Comparison of ENCODE assay signal across 8 cellular contexts in genomic region chr14:93116676-93117200, GRCh38. TPM values are rescaled to one million over a fixed set of nuclear protein-coding genes. Genes with fewer than 3 reads are reported as not detected.
DNase-seq lines count a peak whose midpoint lies in the region; TF ChIP-seq lines count a peak whose summit lies in the region.

No MANE protein-coding gene starts in this region.

- H3K4me3 ChIP-seq in BJ (ENCODE audit: low read depth, low read length) (peak overlapping the region; percentile 63), MM.1S (ENCODE audit: low read length) (peak overlapping the region; percentile 63), dorsolateral prefrontal cortex (peak overlapping the region in 58 of 59 donors; percentile 52 to 97 (median 85))

- H3K9ac ChIP-seq in MM.1S (ENCODE audit: low read length), result peak overlapping the region; percentile 68; the same call in 1 of the 2 replicates

- H3K36me3 ChIP-seq in BJ (ENCODE audit: control insufficient read depth, insufficient read depth, low read length) (no peaks in the 10 kb centered on the region), MM.1S (replicated peaks; ENCODE audit: insufficient read depth, low read length) (no peaks in the 10 kb centered on the region)

- no peaks in the 10 kb centered on the region for H3K9me2 ChIP-seq in MM.1S (replicated peaks; ENCODE audit: insufficient read depth, low read length)

- peaks cover 27% of the 10 kb centered on the region for H3K4me1 Mint-ChIP-seq in neural crest cell

- H3K27ac ChIP-seq in MM.1S (ENCODE audit: low read length), result no peak overlapping the region
- peak overlapping the region in 57 of 59 donors; percentile 84 to 99 (median 96) for H3K27ac ChIP-seq in dorsolateral prefrontal cortex

- no peaks in the 10 kb centered on the region for H3K9me3 Mint-ChIP-seq in neural crest cell

- peak overlapping the region; percentile 85 for H2AFZ ChIP-seq in MM.1S (ENCODE audit: low read length)

- POLR2A ChIA-PET in BJ (lab: Charles Lee), result no interaction called here

- H3K4me1 ChIP-seq in MM.1S (ENCODE audit: low read length), result 0 out of 2 replicates have a peak, but pooled peaks cover 4% of the 10 kb centered on the region

- no peak overlapping the region for H3K27ac Mint-ChIP-seq in neural crest cell (ENCODE audit: unreplicated experiment)

- peak overlapping the region; percentile 87 for H3K4me2 ChIP-seq in MM.1S (ENCODE audit: low read depth, low read length)

- intact Hi-C loops in dorsolateral prefrontal cortex (cut with DNase I), result loop anchor here (2.0 to 5.0 kb wide), 3 partner anchors 16 to 144 kb away; partner anchors contain the start of gene MOAP1 (in 1 of the 2)

- H3K27me3 ChIP-seq in BJ (ENCODE audit: control insufficient read depth, insufficient read depth, low read length), result no peaks in the 10 kb centered on the region
- no peaks in the 10 kb centered on the region for H3K27me3 ChIP-seq in MM.1S (replicated peaks; ENCODE audit: insufficient read depth, low read length)
- H3K27me3 ChIP-seq in dorsolateral prefrontal cortex, result no peaks in the 10 kb centered on the region

- DNase-seq in BJ (ENCODE audit: low read depth), result no peak
- no peak for DNase-seq in MM.1S
- no peak for DNase-seq in dorsolateral prefrontal cortex
- no peak for DNase-seq in neural crest cell (ENCODE audit: low read depth, low spot score)
- no peak for DNase-seq in NOMO-1 treated with DMSO at 0.1 percent for 48 hours (lab: John Stamatoyannopoulos, UW; ENCODE audit: unreplicated experiment)
- no peak for DNase-seq in cortex of kidney (lab: John Stamatoyannopoulos, UW)
- DNase-seq in NCI-H2107 (lab: John Stamatoyannopoulos, UW), result no peak
- no peak for DNase-seq in HCEC 1CT

- CTCF ChIA-PET in BJ (lab: Yijun Ruan, JAX), result interaction anchor here (0.6 to 2.4 kb wide), 11 partner anchors 10 to 469 kb away, joined by 3 to 20 read pairs (median 4); no protein-coding TSS in a partner anchor

- no peaks in the 10 kb centered on the region for H3K36me3 Mint-ChIP-seq in neural crest cell (ENCODE audit: low read depth)

- TF ChIP-seq CTCF in BJ (IDR thresholded peaks at IDR 0.05; ENCODE audit: insufficient read depth, low read depth, low read length) (no peak), MM.1S (IDR thresholded peaks at IDR 0.05; ENCODE audit: low read length) (no peak), dorsolateral prefrontal cortex (IDR thresholded peaks at IDR 0.05 in 54 of 56, conservative IDR thresholded peaks at IDR 0.05 in 2 of 56; ENCODE audit: low read depth in 1 of 56, partially characterized antibody in 56 of 56) (no peak), neural crest cell (conservative IDR thresholded peaks at IDR 0.05) (no peak)

- no peaks in the 10 kb centered on the region for H4K20me1 ChIP-seq in MM.1S (ENCODE audit: insufficient read depth, low read length)

- H3K9me3 ChIP-seq in MM.1S (replicated peaks; ENCODE audit: insufficient read depth, low read length), result no peaks in the 10 kb centered on the region

- H3K27me3 Mint-ChIP-seq in neural crest cell (ENCODE audit: low read depth), result peaks cover 10% of the 10 kb centered on the region

- peaks cover 9% of the 10 kb centered on the region for H3K79me2 ChIP-seq in MM.1S (ENCODE audit: low read length)

- peak overlapping the region; percentile 85 for H3K4me3 Mint-ChIP-seq in neural crest cell

- no peaks in the 10 kb centered on the region for H3F3A ChIP-seq in MM.1S (ENCODE audit: insufficient read depth, low read length)

RNA-seq across cellular contexts. Expression of gene ITPK1, which starts 1.0 kb away (rescaled TPM):
- polyA plus RNA-seq in BJ (2011; rRNA removed), result 37.0 and 49.0 TPM in 2 replicates
- polyA minus RNA-seq in BJ (2011; rRNA and poly(A)+ RNA removed), result 62.0 and 99.7 TPM in 2 replicates
- total RNA-seq in dorsolateral prefrontal cortex, result 100 to 1,000 TPM; 230 to 451 (median 314) TPM
- total RNA-seq in neural crest cell, result 59.8 and 63.8 TPM in 2 replicates
